Comparison of ENCODE assay signal across 9 cellular contexts in genomic region chr1:66933887-66934700, GRCh38. TPM values are rescaled to one million over a fixed set of nuclear protein-coding genes. Genes with fewer than 3 reads are reported as not detected.
DNase-seq lines count a peak whose midpoint lies in the region; TF ChIP-seq lines count a peak whose summit lies in the region.
"Had no signal": no experiment of that assay in that cellular context is flagged by ENCODE, and none has a peak within 500 bp of the region (broad histone marks: within the 10 kb centered on the region; RNA-seq: fewer than 3 reads in every experiment).

No MANE protein-coding gene starts in this region.

- H3K4me3 ChIP-seq in GM08714 (ENCODE audit: low read length) (peak overlapping the region; percentile 100), mammary epithelial cell (replicated peaks in 1 of 3; ENCODE audit: insufficient read depth in 1 of 3, low read depth in 2 of 3, low read length in 3 of 3) (peak overlapping the region; percentile 40 to 87 (median 85))

- no peak overlapping the region for H2AFZ ChIP-seq in mammary epithelial cell (ENCODE audit: low read depth, low read length)

- in situ Hi-C loops in mammary epithelial cell (cut with MboI; ENCODE audit: low sequenced_read_pairs in 2 of 2), result no loop called here

- H3K9me3 Mint-ChIP-seq in osteocyte (ENCODE audit: unreplicated experiment), result no peaks in the 10 kb centered on the region
- no peaks in the 10 kb centered on the region for H3K9me3 Mint-ChIP-seq in endothelial cell (ENCODE audit: unreplicated experiment)

- H3K79me2 ChIP-seq in mammary epithelial cell (ENCODE audit: insufficient read depth, low read length), result peaks cover 96% of the 10 kb centered on the region

- no peak for TF ChIP-seq CTCF in mammary epithelial cell (conservative IDR thresholded peaks at IDR 0.05 in 1 of 2, IDR thresholded peaks at IDR 0.05 in 1 of 2; ENCODE audit: extremely low read depth in 1 of 2, insufficient read depth in 1 of 2, low read depth in 1 of 2, low read length in 2 of 2)
- TF ChIP-seq CTCF in osteocyte (IDR thresholded peaks at IDR 0.05), result no peak
- no peak for TF ChIP-seq CTCF in endothelial cell (IDR thresholded peaks at IDR 0.05; ENCODE audit: unreplicated experiment)

- H3K27me3 Mint-ChIP-seq in osteocyte (ENCODE audit: unreplicated experiment) (no peaks in the 10 kb centered on the region), endothelial cell (ENCODE audit: unreplicated experiment) (peaks cover 5% of the 10 kb centered on the region)

- H3K9ac ChIP-seq in mammary epithelial cell (ENCODE audit: insufficient read depth, low read length), result peak overlapping the region; percentile 74

- peaks cover 76% of the 10 kb centered on the region for H3K4me1 Mint-ChIP-seq in osteocyte (ENCODE audit: unreplicated experiment)
- H3K4me1 Mint-ChIP-seq in endothelial cell (ENCODE audit: unreplicated experiment), result peaks cover 12% of the 10 kb centered on the region

- no peaks in the 10 kb centered on the region for H3K9me3 ChIP-seq in mammary epithelial cell (replicated peaks; ENCODE audit: insufficient read depth, low read length)

- peaks cover 20% of the 10 kb centered on the region for H3K4me1 ChIP-seq in mammary epithelial cell (ENCODE audit: insufficient read depth, low read length)

- H3K4me3 Mint-ChIP-seq in osteocyte (ENCODE audit: unreplicated experiment), result peak overlapping the region; percentile 52
- H3K4me3 Mint-ChIP-seq in endothelial cell (ENCODE audit: unreplicated experiment), result no peak overlapping the region

- no peaks in the 10 kb centered on the region for H3K36me3 ChIP-seq in mammary epithelial cell (ENCODE audit: insufficient read depth, low read length)

- intact Hi-C loops in mammary epithelial cell (cut with micrococcal nuclease), result loop anchor here (5.0 kb wide), 1 partner anchor 213 kb away; no protein-coding TSS in a partner anchor

- WGBS in mammary epithelial cell (ENCODE audit: low coverage, missing lambda C conversion rate), result 34% methylated on average over 7 of the region's 7 CpGs

- H3K27ac Mint-ChIP-seq in osteocyte (ENCODE audit: unreplicated experiment) (peak overlapping the region; percentile 76), endothelial cell (ENCODE audit: unreplicated experiment) (no peak overlapping the region)

- dilution Hi-C loops in mammary epithelial cell (cut with HindIII; ENCODE audit: low sequenced_read_pairs), result no loop called here

- DNase-seq in NCI-H2171 (lab: John Stamatoyannopoulos, UW) (peak; percentile 8), mammary epithelial cell (peak; percentile 72), osteocyte (ENCODE audit: extremely low spot score, unreplicated experiment) (no peak), SHP77 treated with DMSO at 0.1 percent for 48 hours (lab: John Stamatoyannopoulos, UW) (no peak), endothelial cell (ENCODE audit: low spot score) (no peak), GF-D8 (lab: John Stamatoyannopoulos, UW) (no peak)
- DNase-seq in effector CD8-positive, alpha-beta T cell (lab: John Stamatoyannopoulos, UW), result no peak
- DNase-seq: nucleus accumbens had no signal

- H3K36me3 Mint-ChIP-seq in osteocyte (ENCODE audit: unreplicated experiment) (no peaks in the 10 kb centered on the region), endothelial cell (ENCODE audit: low read depth, unreplicated experiment) (no peaks in the 10 kb centered on the region)

- H4K20me1 ChIP-seq in mammary epithelial cell (ENCODE audit: insufficient read depth, low read length), result no peaks in the 10 kb centered on the region

- no peaks in the 10 kb centered on the region for H3K27me3 ChIP-seq in mammary epithelial cell (ENCODE audit: insufficient read depth, low read length)

- H3K4me2 ChIP-seq in mammary epithelial cell (ENCODE audit: insufficient read depth, low read depth, low read length), result peak overlapping the region; percentile 91

- CTCF ChIA-PET in mammary epithelial cell (lab: Charles Lee; ENCODE audit: low non-redundant PET), result interaction anchor here (0.7 kb wide), 1 partner anchor 790 kb away, joined by 3 read pairs; no protein-coding TSS in a partner anchor

- TSS peak; percentile 42 for BruUV-seq in mammary epithelial cell (replicated peaks; lab: Mats Ljungman, UMichigan)

- peak overlapping the region; percentile 83 for H3K27ac ChIP-seq in mammary epithelial cell (ENCODE audit: insufficient read depth, low read depth, low read length)

RNA-seq across cellular contexts. Expression of gene MIER1, which starts 9.3 kb away (rescaled TPM):
- total RNA-seq in mammary epithelial cell (10 to 100 TPM; 33.0 to 35.7 TPM), osteocyte (45.8 and 48.3 TPM in 2 replicates), endothelial cell (ENCODE audit: unreplicated experiment) (33.2 TPM)
- polyA plus RNA-seq in mammary epithelial cell, result 9.7 TPM
- polyA minus RNA-seq in mammary epithelial cell, result 22.9 TPM

RNA-seq across cellular contexts. Expression of gene DNAI4, which starts 9.4 kb away (rescaled TPM):
- 1 to 10 TPM; 2.9 to 6.0 TPM for total RNA-seq in mammary epithelial cell
- 0.35 TPM for polyA plus RNA-seq in mammary epithelial cell
- polyA minus RNA-seq in mammary epithelial cell, result not detected
- total RNA-seq in osteocyte, result 8.9 and 10.0 TPM in 2 replicates
- total RNA-seq in endothelial cell (ENCODE audit: unreplicated experiment), result 5.1 TPM

Comparison
In these comparisons a context has a peak if more than half of its experiments do, and no peak if none do; other contexts are left out.
1. DNase-seq: peak in NCI-H2171 (single experiment) and mammary epithelial cell (single experiment); none in osteocyte (single experiment), SHP77 treated with DMSO at 0.1 percent for 48 hours (single experiment), endothelial cell (single experiment), GF-D8 (single experiment) and effector CD8-positive, alpha-beta T cell (single experiment).